Comparison of ENCODE assay signal across 13 cellular contexts in the genomic region with DNA sequence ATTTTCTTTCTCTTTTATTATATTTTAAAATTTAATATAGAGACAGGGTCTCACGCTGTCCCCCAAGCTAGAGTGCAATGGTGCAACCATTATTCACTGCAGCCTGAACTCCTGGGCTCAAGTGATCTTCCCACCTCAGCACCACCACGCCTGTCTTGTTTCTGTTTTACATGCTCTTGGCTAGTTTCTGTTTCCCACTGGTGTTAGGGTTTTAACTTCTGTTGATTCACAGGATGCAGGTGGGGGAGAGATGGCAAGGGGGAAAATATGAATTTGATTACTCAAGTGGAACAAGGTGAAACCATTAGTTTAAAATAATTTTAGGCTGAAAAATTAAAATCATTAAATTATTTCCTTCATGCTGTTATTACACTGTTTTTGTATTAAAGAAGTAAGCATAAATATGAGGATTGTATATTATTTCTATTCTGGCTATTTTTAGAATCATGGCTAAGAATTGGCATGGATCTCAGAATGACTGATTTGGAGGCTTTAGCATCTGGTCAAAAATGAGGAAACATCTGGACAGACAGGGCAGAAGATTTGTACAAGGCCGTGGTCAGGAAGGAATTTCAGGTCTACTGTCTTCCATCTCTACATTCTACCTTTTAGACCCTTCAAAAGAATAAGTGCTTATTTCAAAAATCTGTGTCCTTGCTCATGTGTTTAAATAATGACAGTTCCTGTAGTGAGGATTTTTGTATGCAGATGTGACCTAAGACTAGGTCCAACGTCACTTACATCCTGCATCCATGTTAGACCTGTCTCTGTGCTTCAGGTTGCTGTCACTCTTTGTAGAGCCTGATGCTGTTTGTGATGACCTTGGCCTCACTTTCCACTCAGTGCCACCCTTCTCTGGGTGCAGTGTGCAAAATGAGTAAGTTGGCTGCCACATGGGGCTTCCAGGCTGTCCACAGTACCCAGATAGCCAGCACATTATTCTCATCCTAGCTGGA. TPM values are rescaled to one million over a fixed set of nuclear protein-coding genes. Genes with fewer than 3 reads are reported as not detected.
A peak's percentile ranks its signal among the peaks of the same experiment; 100 is the strongest.
DNase-seq lines count a peak whose midpoint lies in the region; ATAC-seq, FAIRE-seq and TF ChIP-seq lines count a peak whose summit lies in the region.
"Had no signal": no experiment of that assay in that cellular context is flagged by ENCODE, and none has a peak within 500 bp of the region (broad histone marks: within the 10 kb centered on the region; RNA-seq: fewer than 3 reads in every experiment).

No MANE protein-coding gene starts in this region.

- H4K91ac ChIP-seq in neuronal stem cell (ENCODE audit: low read depth, low read length, poor library complexity): no peak overlapping the region

- WGBS in neuronal stem cell (ENCODE audit: extremely low coverage in 2 of 2, insufficient read length in 2 of 2, insufficient replicate concordance in 1 of 2), 2 donors: no CpG with 5 or more reads among the region's 4 CpGs

- H3K27me3 ChIP-seq in neuronal stem cell (ENCODE audit: control insufficient read depth in 3 of 3, insufficient read depth in 3 of 3, low read depth in 1 of 3, low read length in 3 of 3): no peaks in the 10 kb centered on the region
- H3K27me3 ChIP-seq in colonic mucosa: no peaks in the 10 kb centered on the region
- H3K27me3 ChIP-seq: esophagus muscularis mucosa had no signal

- no peak overlapping the region for H2BK12ac ChIP-seq in neuronal stem cell (ENCODE audit: low read length)

- BruUV-seq in Calu3 (replicated peaks; lab: Mats Ljungman, UMichigan): no TSS peak

- H3K27ac ChIP-seq in neuronal stem cell (replicated peaks; ENCODE audit: low read length): no peak overlapping the region
- no peak overlapping the region for H3K27ac ChIP-seq in colonic mucosa
- H3K27ac ChIP-seq: esophagus muscularis mucosa, VCaP had no signal

- no peak overlapping the region for H3K27ac Mint-ChIP-seq in activated naive CD4-positive, alpha-beta T cell treated with anti-CD3 and anti-CD28 coated beads for 36 hours
- H3K27ac Mint-ChIP-seq in mesothelial cell of epicardium (no peak overlapping the region), Calu3 (ENCODE audit: unreplicated experiment) (no peak overlapping the region)

- peak; percentile 6 for DNase-seq in activated naive CD4-positive, alpha-beta T cell treated with anti-CD3 and anti-CD28 coated beads for 36 hours
- DNase-seq in activated naive CD4-positive, alpha-beta T cell treated with Interleukin-2 at 50 U/mL for 16 hours: no peak
- DNase-seq in HTR-8/SVneo (ENCODE audit: insufficient read length, low spot score) (no peak), neuronal stem cell (ENCODE audit: low spot score) (no peak), mesothelial cell of epicardium (ENCODE audit: low spot score in 2 of 2, unreplicated experiment in 2 of 2) (no peak), Calu3 (no peak), colonic mucosa (no peak)
- DNase-seq: NCI-H524 treated with DMSO at 0.1 percent for 48 hours, right cardiac atrium had no signal

- no peak overlapping the region for H2BK120ac ChIP-seq in neuronal stem cell (ENCODE audit: low read depth, low read length)

- H3K36me3 Mint-ChIP-seq in activated naive CD4-positive, alpha-beta T cell treated with anti-CD3 and anti-CD28 coated beads for 36 hours (ENCODE audit: low read depth): peaks cover 1% of the 10 kb centered on the region
- H3K36me3 Mint-ChIP-seq in mesothelial cell of epicardium (no peaks in the 10 kb centered on the region), Calu3 (ENCODE audit: insufficient read depth, unreplicated experiment) (no peaks in the 10 kb centered on the region)

- H3K4ac ChIP-seq in neuronal stem cell (ENCODE audit: low read length): no peak overlapping the region

- H2BK5ac ChIP-seq in neuronal stem cell (ENCODE audit: low read length): no peak overlapping the region

- H3K4me2 ChIP-seq in neuronal stem cell (ENCODE audit: insufficient read depth, low read length, poor library complexity, severe bottlenecking): no peak overlapping the region

- no peak overlapping the region for H3K4me3 Mint-ChIP-seq in activated naive CD4-positive, alpha-beta T cell treated with anti-CD3 and anti-CD28 coated beads for 36 hours
- no peak overlapping the region for H3K4me3 Mint-ChIP-seq in mesothelial cell of epicardium
- no peak overlapping the region for H3K4me3 Mint-ChIP-seq in Calu3 (ENCODE audit: low read depth, unreplicated experiment)

- ATAC-seq in HG02588 (IDR thresholded peaks at IDR 0.05; ENCODE audit: unreplicated experiment): peak; percentile 57
- ATAC-seq: right cardiac atrium had no signal

- no peaks in the 10 kb centered on the region for H3K79me1 ChIP-seq in neuronal stem cell (ENCODE audit: low read depth, low read length)

- H2AFZ ChIP-seq in neuronal stem cell (ENCODE audit: low read length): no peak overlapping the region

- peak overlapping the region; percentile 65 for H3K18ac ChIP-seq in neuronal stem cell (ENCODE audit: low read length)

- H3K9me3 ChIP-seq in neuronal stem cell (replicated peaks in 1 of 2; ENCODE audit: control insufficient read depth in 2 of 2, insufficient read depth in 1 of 2, low read depth in 1 of 2, low read length in 2 of 2): no peaks in the 10 kb centered on the region
- H3K9me3 ChIP-seq in colonic mucosa: no peaks in the 10 kb centered on the region
- H3K9me3 ChIP-seq: esophagus muscularis mucosa had no signal

- CTCF ChIA-PET in activated naive CD4-positive, alpha-beta T cell treated with anti-CD3 and anti-CD28 coated beads for 36 hours (lab: Charles Lee): no interaction called here
- CTCF ChIA-PET in Calu3 (lab: Charles Lee): no interaction called here

- H3K4me1 Mint-ChIP-seq in activated naive CD4-positive, alpha-beta T cell treated with anti-CD3 and anti-CD28 coated beads for 36 hours (ENCODE audit: low read depth): peaks cover 7% of the 10 kb centered on the region
- H3K4me1 Mint-ChIP-seq in mesothelial cell of epicardium (peaks cover 12% of the 10 kb centered on the region), Calu3 (ENCODE audit: low read depth, unreplicated experiment) (no peaks in the 10 kb centered on the region)

- TF ChIP-seq CTCF in mesothelial cell of epicardium (IDR thresholded peaks at IDR 0.05; ENCODE audit: unreplicated experiment) (no peak), Calu3 (IDR thresholded peaks at IDR 0.05; ENCODE audit: unreplicated experiment) (no peak), colonic mucosa (IDR thresholded peaks at IDR 0.05) (no peak)

- no peak overlapping the region for H2AK5ac ChIP-seq in neuronal stem cell (ENCODE audit: low read depth, low read length)

- no peaks in the 10 kb centered on the region for H3K9me3 Mint-ChIP-seq in activated naive CD4-positive, alpha-beta T cell treated with anti-CD3 and anti-CD28 coated beads for 36 hours
- H3K9me3 Mint-ChIP-seq in mesothelial cell of epicardium: no peaks in the 10 kb centered on the region
- no peaks in the 10 kb centered on the region for H3K9me3 Mint-ChIP-seq in Calu3 (ENCODE audit: low read depth, unreplicated experiment)

- H3K4me3 ChIP-seq in neuronal stem cell (ENCODE audit: low read length in 2 of 2) (no peak overlapping the region), colonic mucosa (no peak overlapping the region)
- H3K4me3 ChIP-seq: esophagus muscularis mucosa, lung had no signal

- H3K9ac ChIP-seq in neuronal stem cell (ENCODE audit: low read depth, low read length, poor library complexity) (no peak overlapping the region), colonic mucosa (ENCODE audit: low read depth in 2 of 2, low read length in 2 of 2) (no peak overlapping the region)

- H3K27me3 Mint-ChIP-seq in activated naive CD4-positive, alpha-beta T cell treated with anti-CD3 and anti-CD28 coated beads for 36 hours (ENCODE audit: low read depth): no peaks in the 10 kb centered on the region
- no peaks in the 10 kb centered on the region for H3K27me3 Mint-ChIP-seq in mesothelial cell of epicardium (ENCODE audit: low read depth)
- no peaks in the 10 kb centered on the region for H3K27me3 Mint-ChIP-seq in Calu3 (ENCODE audit: unreplicated experiment)

- no peak overlapping the region for H2BK15ac ChIP-seq in neuronal stem cell (ENCODE audit: low read length)

- H3K14ac ChIP-seq in neuronal stem cell (ENCODE audit: low read length): no peak overlapping the region

- peak; percentile 73 for FAIRE-seq in HTR-8/SVneo (lab: Jason Lieb, UNC)

- no peaks in the 10 kb centered on the region for H3K4me1 ChIP-seq in neuronal stem cell (ENCODE audit: control insufficient read depth in 2 of 2, insufficient read depth in 1 of 2, low read depth in 1 of 2, low read length in 2 of 2)
- H3K4me1 ChIP-seq in colonic mucosa: no peaks in the 10 kb centered on the region

- H3K23ac ChIP-seq in neuronal stem cell (ENCODE audit: low read depth, low read length, poor library complexity): no peak overlapping the region

- H3K36me3 ChIP-seq in neuronal stem cell (replicated peaks in 1 of 2; ENCODE audit: control insufficient read depth in 2 of 2, insufficient read depth in 2 of 2, low read length in 2 of 2): no peaks in the 10 kb centered on the region
- no peaks in the 10 kb centered on the region for H3K36me3 ChIP-seq in colonic mucosa

- no peak overlapping the region for H4K8ac ChIP-seq in neuronal stem cell (ENCODE audit: low read depth, low read length)

- intact Hi-C loops in activated naive CD4-positive, alpha-beta T cell treated with anti-CD3 and anti-CD28 coated beads for 36 hours (cut with micrococcal nuclease): no loop called here
- intact Hi-C loops in Calu3 (cut with micrococcal nuclease; ENCODE audit: unreplicated experiment) (no loop called here), colonic mucosa (cut with DNase I) (no loop called here)

RNA-seq across cellular contexts. Expression of a gene that starts 54.9 kb away (rescaled TPM):
- total RNA-seq in activated naive CD4-positive, alpha-beta T cell treated with anti-CD3 and anti-CD28 coated beads for 36 hours: 10 to 100 TPM; 31.2 to 33.0 TPM
- 18.9 TPM for polyA plus RNA-seq in neuronal stem cell (2013, experiment 1 of 2)
- 19.4 TPM for polyA plus RNA-seq in neuronal stem cell (2013, experiment 2 of 2)
- 24.8 to 25.0 TPM (median 24.8 TPM) in 3 replicates for total RNA-seq in mesothelial cell of epicardium
- total RNA-seq in Calu3 (2022): 23.8 and 27.0 TPM in 2 replicates
- total RNA-seq in colonic mucosa: 10 to 100 TPM; 20.1 to 55.7 TPM
